ENCODE assay signal across 29 cellular contexts in the genomic region with DNA sequence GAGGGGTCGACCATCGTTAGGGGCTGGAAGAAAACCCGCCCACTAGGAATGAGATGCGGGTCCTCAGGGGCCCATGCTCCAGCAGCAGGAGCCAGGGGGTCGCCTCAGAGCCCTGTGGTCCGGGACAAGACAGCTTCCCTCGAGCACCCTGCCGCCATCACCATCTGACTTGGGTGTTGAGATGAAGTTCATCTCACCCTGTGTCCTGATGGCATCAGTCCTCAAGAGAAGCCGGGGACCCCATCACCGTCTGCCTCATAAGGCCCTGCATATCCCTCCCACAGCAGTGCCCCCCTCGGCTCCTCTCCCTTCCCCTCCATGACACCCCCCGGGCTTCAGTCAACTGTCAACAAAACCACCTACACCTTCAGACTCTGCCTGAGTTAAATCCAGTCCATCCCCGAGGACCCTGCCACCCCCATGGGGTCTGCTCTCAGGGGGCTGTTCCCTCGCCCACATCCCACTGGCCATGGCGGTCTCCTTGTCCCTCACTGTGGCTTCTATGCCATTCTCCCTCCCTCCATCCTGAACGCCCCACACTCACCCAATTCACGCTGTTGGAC.
A peak's percentile ranks its signal among the peaks of the same experiment; 100 is the strongest.
DNase-seq lines count a peak whose midpoint lies in the region; ATAC-seq and TF ChIP-seq lines count a peak whose summit lies in the region.
"Had no signal": no experiment of that assay in that cellular context is flagged by ENCODE, and none has a peak within 500 bp of the region (broad histone marks: within the 10 kb centered on the region; RNA-seq: fewer than 3 reads in every experiment).

No MANE protein-coding gene starts in this region.

- H3K9me3 Mint-ChIP-seq in activated naive CD8-positive, alpha-beta T cell treated with anti-CD3 and anti-CD28 coated beads, Interleukin-2, amount 10 ng/mL, durations not matched to agents 7 days and 5 days = no peaks in the 10 kb centered on the region
- no peaks in the 10 kb centered on the region for H3K9me3 Mint-ChIP-seq in activated naive CD8-positive, alpha-beta T cell treated with anti-CD3 and anti-CD28 coated beads, Interleukin-2, amount 50 U/mL, for 24 hours
- H3K9me3 Mint-ChIP-seq: activated naive CD4-positive, alpha-beta T cell treated with anti-CD3 and anti-CD28 coated beads, Interleukin-2, amount 50 U/mL, for 24 hours; immature natural killer cell; stimulated activated effector memory CD8-positive, alpha-beta T cell treated with anti-CD3 and anti-CD28 coated beads, Interleukin-12 subunit alpha, Interleukin-12 subunit beta, amount 100 ng/mL, for 72 hours had no signal

- H3K4me3 ChIP-seq in RWPE2 (ENCODE audit: severe bottlenecking) = no peak overlapping the region
- H3K4me3 ChIP-seq in spleen = no peak overlapping the region
- H3K4me3 ChIP-seq: HAP-1, ovary, thoracic aorta had no signal

- H3K9me3 ChIP-seq in RWPE2 (ENCODE audit: severe bottlenecking) (no peaks in the 10 kb centered on the region), spleen (peaks cover 0 to 4% (median 0%) of the 10 kb centered on the region in 8 donors)
- H3K9me3 ChIP-seq: HAP-1, ovary, thoracic aorta had no signal

- H3K27ac Mint-ChIP-seq in activated naive CD8-positive, alpha-beta T cell treated with anti-CD3 and anti-CD28 coated beads, Interleukin-2, amount 10 ng/mL, durations not matched to agents 7 days and 5 days = no peak overlapping the region
- H3K27ac Mint-ChIP-seq in activated naive CD8-positive, alpha-beta T cell treated with anti-CD3 and anti-CD28 coated beads, Interleukin-2, amount 50 U/mL, for 24 hours = no peak overlapping the region
- H3K27ac Mint-ChIP-seq: B cell; immature natural killer cell; stimulated activated effector memory CD8-positive, alpha-beta T cell treated with anti-CD3 and anti-CD28 coated beads, Interleukin-12 subunit alpha, Interleukin-12 subunit beta, amount 100 ng/mL, for 72 hours had no signal

- H3K36me3 Mint-ChIP-seq in activated naive CD8-positive, alpha-beta T cell treated with anti-CD3 and anti-CD28 coated beads, Interleukin-2, amount 10 ng/mL, durations not matched to agents 7 days and 5 days = no peaks in the 10 kb centered on the region
- no peaks in the 10 kb centered on the region for H3K36me3 Mint-ChIP-seq in activated naive CD8-positive, alpha-beta T cell treated with anti-CD3 and anti-CD28 coated beads, Interleukin-2, amount 50 U/mL, for 24 hours (ENCODE audit: low read depth)
- H3K36me3 Mint-ChIP-seq: activated naive CD4-positive, alpha-beta T cell treated with anti-CD3 and anti-CD28 coated beads, Interleukin-2, amount 50 U/mL, for 24 hours; naive thymus-derived CD8-positive, alpha-beta T cell; stimulated activated effector memory CD8-positive, alpha-beta T cell treated with anti-CD3 and anti-CD28 coated beads, Interleukin-12 subunit alpha, Interleukin-12 subunit beta, amount 100 ng/mL, for 72 hours had no signal

- DNase-seq in activated naive CD8-positive, alpha-beta T cell treated with anti-CD3 and anti-CD28 coated beads, Interleukin-2, amount 10 ng/mL, durations not matched to agents 7 days and 5 days = peak; percentile 10
- DNase-seq in activated naive CD8-positive, alpha-beta T cell treated with anti-CD3 and anti-CD28 coated beads, Interleukin-2, amount 50 U/mL, for 24 hours = no peak
- peak; percentile 52 for DNase-seq in RWPE2 (ENCODE audit: low spot score)
- DNase-seq in islet precursor cell = peak; percentile 40
- DNase-seq in spleen = peak; percentile 37
- DNase-seq in ureter (ENCODE audit: low spot score) = no peak
- DNase-seq in GDM1 (lab: John Stamatoyannopoulos, UW) = no peak
- DNase-seq: activated CD4-positive, alpha-beta T cell treated with anti-CD3 and anti-CD28 coated beads for 48 hours; activated T-cell treated with anti-CD3 and anti-CD28 coated beads, Interleukin-2, amount 50 U/mL, for 48 hours; caudate nucleus; dermis blood vessel endothelial cell; GF-D8; hypothalamus; immature natural killer cell; NCI-H1105; retina; SIG-M5; stimulated activated CD4-positive, alpha-beta T cell treated with anti-CD3 and anti-CD28 coated beads, Interleukin-12 subunit alpha, Interleukin-12 subunit beta, amount 100 ng/mL, for 4 hours; stimulated activated CD4-positive, alpha-beta T cell treated with anti-CD3 and anti-CD28 coated beads, Interleukin-4, amount 100 ng/mL, for 24 hours; T-helper 9 cell; WERI-Rb-1 had no signal

- no peak overlapping the region for H3K27ac ChIP-seq in RWPE2 (ENCODE audit: poor library complexity, severe bottlenecking)
- no peak overlapping the region for H3K27ac ChIP-seq in spleen
- H3K27ac ChIP-seq: ovary, thoracic aorta, WERI-Rb-1 had no signal

- no peak for TF ChIP-seq CTCF in RWPE2 (IDR thresholded peaks at IDR 0.05; ENCODE audit: poor library complexity, severe bottlenecking)
- TF ChIP-seq CTCF in spleen (IDR thresholded peaks at IDR 0.05 in 8 of 11, conservative IDR thresholded peaks at IDR 0.05 in 3 of 11) = no peak

- no peak for ATAC-seq in activated naive CD8-positive, alpha-beta T cell treated with anti-CD3 and anti-CD28 coated beads, Interleukin-2, amount 10 ng/mL, durations not matched to agents 7 days and 5 days (ENCODE audit: low read depth)
- no peak for ATAC-seq in activated naive CD8-positive, alpha-beta T cell treated with anti-CD3 and anti-CD28 coated beads, Interleukin-2, amount 50 U/mL, for 24 hours
- ATAC-seq in RWPE2 (ENCODE audit: low read depth) (no peak), GM19395 (IDR thresholded peaks at IDR 0.05; ENCODE audit: unreplicated experiment) (no peak)
- ATAC-seq: naive thymus-derived CD8-positive, alpha-beta T cell; stimulated activated effector memory CD8-positive, alpha-beta T cell treated with anti-CD3 and anti-CD28 coated beads, Interleukin-12 subunit alpha, Interleukin-12 subunit beta, amount 100 ng/mL, for 72 hours had no signal

- WGBS in spleen, 5 donors = 82 to 90% (median 88%) methylated on average over 17 of the region's 17 CpGs

- H3K4me1 Mint-ChIP-seq in activated naive CD8-positive, alpha-beta T cell treated with anti-CD3 and anti-CD28 coated beads, Interleukin-2, amount 10 ng/mL, durations not matched to agents 7 days and 5 days = peaks cover 13% of the 10 kb centered on the region
- peaks cover 6% of the 10 kb centered on the region for H3K4me1 Mint-ChIP-seq in activated naive CD8-positive, alpha-beta T cell treated with anti-CD3 and anti-CD28 coated beads, Interleukin-2, amount 50 U/mL, for 24 hours
- H3K4me1 Mint-ChIP-seq: B cell had no signal

- H3K27me3 ChIP-seq in RWPE2 (ENCODE audit: insufficient read depth, poor library complexity, severe bottlenecking) (peaks cover 14% of the 10 kb centered on the region), spleen (replicated peaks in 1 of 7) (peaks cover 0 to 77% (median 12%) of the 10 kb centered on the region in 7 donors)
- H3K27me3 ChIP-seq: ovary had no signal

- H3K27me3 Mint-ChIP-seq in activated naive CD8-positive, alpha-beta T cell treated with anti-CD3 and anti-CD28 coated beads, Interleukin-2, amount 10 ng/mL, durations not matched to agents 7 days and 5 days = peaks cover 41% of the 10 kb centered on the region
- H3K27me3 Mint-ChIP-seq in activated naive CD8-positive, alpha-beta T cell treated with anti-CD3 and anti-CD28 coated beads, Interleukin-2, amount 50 U/mL, for 24 hours = peaks cover 17% of the 10 kb centered on the region

- no peak overlapping the region for H3K4me3 Mint-ChIP-seq in activated naive CD8-positive, alpha-beta T cell treated with anti-CD3 and anti-CD28 coated beads, Interleukin-2, amount 10 ng/mL, durations not matched to agents 7 days and 5 days
- H3K4me3 Mint-ChIP-seq in activated naive CD8-positive, alpha-beta T cell treated with anti-CD3 and anti-CD28 coated beads, Interleukin-2, amount 50 U/mL, for 24 hours = no peak overlapping the region
- H3K4me3 Mint-ChIP-seq: activated naive CD4-positive, alpha-beta T cell treated with anti-CD3 and anti-CD28 coated beads, Interleukin-2, amount 50 U/mL, for 24 hours; B cell; immature natural killer cell; stimulated activated effector memory CD8-positive, alpha-beta T cell treated with anti-CD3 and anti-CD28 coated beads, Interleukin-12 subunit alpha, Interleukin-12 subunit beta, amount 100 ng/mL, for 72 hours had no signal

- H3K36me3 ChIP-seq in RWPE2 (ENCODE audit: low read depth) (no peaks in the 10 kb centered on the region), spleen (no peaks in the 10 kb centered on the region)
- H3K36me3 ChIP-seq: HAP-1, ovary, thoracic aorta, WERI-Rb-1 had no signal

- TF ChIP-seq POLR2A in spleen (IDR thresholded peaks at IDR 0.05) = no peak

- intact Hi-C loops in spleen (cut with DNase I; ENCODE audit: low total_unique reads) = no loop called here

- POLR2A ChIA-PET in activated naive CD8-positive, alpha-beta T cell treated with anti-CD3 and anti-CD28 coated beads, Interleukin-2, amount 10 ng/mL, durations not matched to agents 7 days and 5 days (lab: Charles Lee) = no interaction called here

- H3K4me1 ChIP-seq in RWPE2 (ENCODE audit: insufficient read depth, poor library complexity, severe bottlenecking) (no peaks in the 10 kb centered on the region), spleen (no peaks in the 10 kb centered on the region)
- H3K4me1 ChIP-seq: HAP-1 had no signal

Comparison
In these comparisons a context has a peak if more than half of its experiments do, and no peak if none do; other contexts are left out.
1. DNase-seq: peak in activated naive CD8-positive, alpha-beta T cell treated with anti-CD3 and anti-CD28 coated beads, Interleukin-2, amount 10 ng/mL, durations not matched to agents 7 days and 5 days (single experiment), RWPE2 (single experiment), islet precursor cell (single experiment) and spleen (single experiment); none in activated naive CD8-positive, alpha-beta T cell treated with anti-CD3 and anti-CD28 coated beads, Interleukin-2, amount 50 U/mL, for 24 hours (single experiment), ureter (single experiment) and GDM1 (single experiment).